ENCODE assay signal across 1 cellular context in the genomic region with DNA sequence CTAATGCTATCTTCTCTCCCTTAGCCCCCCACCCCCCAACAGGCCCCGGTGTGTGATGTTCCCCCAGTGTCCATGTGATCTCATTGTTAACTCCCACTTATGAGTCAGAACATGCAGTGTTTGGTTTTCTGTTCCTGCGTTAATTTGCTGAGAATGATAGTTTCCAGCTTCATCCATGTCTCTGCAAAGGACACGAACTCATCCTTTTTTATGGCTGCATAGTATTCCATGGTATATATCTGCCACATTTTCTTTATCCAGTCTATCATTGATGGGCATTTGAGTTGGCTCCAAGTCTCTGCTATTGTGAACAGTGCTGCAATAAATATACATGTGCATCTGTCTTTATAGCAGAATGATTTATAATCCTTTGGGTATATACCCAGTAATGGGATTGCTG.
TF ChIP-seq lines count a peak whose summit lies in the region.

No MANE protein-coding gene starts in this region.

TF ChIP-seq in HEK293, 187 proteins besides CTCF, POLR2A, EP300 and RAD21 (continued from another document):
- TF ChIP-seq, protein P1, sequence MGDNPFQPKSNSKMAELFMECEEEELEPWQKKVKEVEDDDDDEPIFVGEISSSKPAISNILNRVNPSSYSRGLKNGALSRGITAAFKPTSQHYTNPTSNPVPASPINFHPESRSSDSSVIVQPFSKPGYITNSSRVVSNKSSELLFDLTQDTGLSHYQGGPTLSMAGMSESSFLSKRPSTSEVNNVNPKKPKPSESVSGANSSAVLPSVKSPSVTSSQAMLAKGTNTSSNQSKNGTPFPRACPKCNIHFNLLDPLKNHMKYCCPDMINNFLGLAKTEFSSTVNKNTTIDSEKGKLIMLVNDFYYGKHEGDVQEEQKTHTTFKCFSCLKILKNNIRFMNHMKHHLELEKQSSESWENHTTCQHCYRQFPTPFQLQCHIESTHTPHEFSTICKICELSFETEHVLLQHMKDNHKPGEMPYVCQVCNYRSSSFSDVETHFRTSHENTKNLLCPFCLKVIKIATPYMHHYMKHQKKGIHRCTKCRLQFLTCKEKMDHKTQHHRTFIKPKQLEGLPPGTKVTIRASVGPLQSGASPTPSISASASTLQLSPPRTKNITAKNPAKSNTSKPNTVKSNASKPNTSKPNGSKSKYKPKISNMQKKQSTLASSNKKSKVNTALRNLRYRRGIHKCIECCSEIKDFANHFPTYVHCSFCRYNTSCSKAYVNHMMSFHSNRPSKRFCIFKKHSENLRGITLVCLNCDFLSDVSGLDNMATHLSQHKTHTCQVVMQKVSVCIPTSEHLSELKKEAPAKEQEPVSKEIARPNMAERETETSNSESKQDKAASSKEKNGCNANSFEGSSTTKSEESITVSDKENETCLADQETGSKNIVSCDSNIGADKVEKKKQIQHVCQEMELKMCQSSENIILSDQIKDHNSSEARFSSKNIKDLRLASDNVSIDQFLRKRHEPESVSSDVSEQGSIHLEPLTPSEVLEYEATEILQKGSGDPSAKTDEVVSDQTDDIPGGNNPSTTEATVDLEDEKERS (tag by site-specific recombination; IDR thresholded peaks at IDR 0.05), result 0 out of 2 replicates have a peak, but pooled peaks have one; percentile 21
